ENCODE assay signal across 19 cellular contexts in genomic region chr20:59039233-59039632, GRCh38. TPM values are rescaled to one million over a fixed set of nuclear protein-coding genes. Genes with fewer than 3 reads are reported as not detected.
A peak's percentile ranks its signal among the peaks of the same experiment; 100 is the strongest.
DNase-seq lines count a peak whose midpoint lies in the region; ATAC-seq and TF ChIP-seq lines count a peak whose summit lies in the region.
"Had no signal": no experiment of that assay in that cellular context is flagged by ENCODE, and none has a peak within 500 bp of the region (broad histone marks: within the 10 kb centered on the region; RNA-seq: fewer than 3 reads in every experiment).

No MANE protein-coding gene starts in this region.

- TF ChIP-seq CTCF in AG10803 (conservative IDR thresholded peaks at IDR 0.05; ENCODE audit: low read length) (no peak), VCaP (conservative IDR thresholded peaks at IDR 0.05) (no peak)

- H3K4ac ChIP-seq in mesendoderm (ENCODE audit: low read depth, low read length) = no peak overlapping the region

- no peak overlapping the region for H3K23ac ChIP-seq in mesendoderm (ENCODE audit: low read length)

- H2AK5ac ChIP-seq in mesendoderm (ENCODE audit: low read length) = no peak overlapping the region

- H3K4me2 ChIP-seq in mesendoderm (ENCODE audit: low read length) = no peak overlapping the region

- no peak overlapping the region for H3K9ac ChIP-seq in endocrine pancreas (ENCODE audit: control insufficient read depth, insufficient read depth, low read length)
- H3K9ac ChIP-seq in mesendoderm (ENCODE audit: low read length) = no peak overlapping the region

- H3K36me3 ChIP-seq in CD8-positive, alpha-beta memory T cell (ENCODE audit: insufficient read depth, low read length) = peaks cover 33% of the 10 kb centered on the region
- H3K36me3 ChIP-seq in endocrine pancreas (ENCODE audit: control insufficient read depth, insufficient read depth, low read length) (peaks cover 3% of the 10 kb centered on the region), mesendoderm (ENCODE audit: control insufficient read depth, insufficient read depth, low read length) (peaks cover 4% of the 10 kb centered on the region)

- no peak for ATAC-seq in GM18870 (IDR thresholded peaks at IDR 0.05; ENCODE audit: unreplicated experiment)
- no peak for ATAC-seq in GM18505 (IDR thresholded peaks at IDR 0.05; ENCODE audit: unreplicated experiment)
- ATAC-seq: left lung; stimulated activated memory B cell treated with anti-CD40 and anti-IgM and Interleukin-4, amounts not matched to agents 10 μg/mL and 1 μg/mL and 100 μg/mL, for 72 hours had no signal

- peak; percentile 40 for DNase-seq in AG10803 (ENCODE audit: low read depth)
- DNase-seq in CD8-positive, alpha-beta memory T cell = no peak
- DNase-seq in mesendoderm = no peak
- no peak for DNase-seq in kidney tubule cell (ENCODE audit: low spot score)
- DNase-seq: activated effector memory CD4-positive, alpha-beta T cell treated with anti-CD3 and anti-CD28 coated beads, Interleukin-2, amount 50 U/mL, for 16 hours; CD4-positive, alpha-beta memory T cell; central memory CD4-positive, alpha-beta T cell; left lung; NCI-H1092 treated with DMSO at 0.1 percent for 48 hours; NCI-H2227 treated with DMSO at 0.1 percent for 48 hours; stimulated activated CD4-positive, alpha-beta T cell treated with anti-CD3 and anti-CD28 coated beads, Interleukin-2, amount 100 ng/mL, for 48 hours; SW 1271 had no signal

- peaks cover 23% of the 10 kb centered on the region for H3K79me2 ChIP-seq in mesendoderm (ENCODE audit: control insufficient read depth, insufficient read depth, low read length)

- H3K27me3 ChIP-seq in CD8-positive, alpha-beta memory T cell (ENCODE audit: insufficient read depth, low read length, poor library complexity, severe bottlenecking) = no peaks in the 10 kb centered on the region
- H3K27me3 ChIP-seq in endocrine pancreas (ENCODE audit: control insufficient read depth, insufficient read depth, low read length) = no peaks in the 10 kb centered on the region
- no peaks in the 10 kb centered on the region for H3K27me3 ChIP-seq in mesendoderm (ENCODE audit: insufficient read depth, low read length, poor library complexity)
- H3K27me3 ChIP-seq: left lung had no signal

- H3K27ac Mint-ChIP-seq in CD8-positive, alpha-beta memory T cell = peak overlapping the region in 2 of 8 donors; percentile 23 to 97
- H3K27ac Mint-ChIP-seq: nephron; stimulated activated memory B cell treated with anti-CD40 and anti-IgM and Interleukin-4, amounts not matched to agents 10 μg/mL and 1 μg/mL and 100 μg/mL, for 72 hours had no signal

- H3K56ac ChIP-seq in mesendoderm (ENCODE audit: low read length) = no peak overlapping the region

- peaks cover 14 to 61% (median 14%) of the 10 kb centered on the region in 3 donors for H3K36me3 Mint-ChIP-seq in CD8-positive, alpha-beta memory T cell

- H2BK5ac ChIP-seq in mesendoderm (ENCODE audit: low read length) = no peak overlapping the region

- TF ChIP-seq POLR2A in GM18505 (IDR thresholded peaks at IDR 0.05; ENCODE audit: borderline replicate concordance, extremely low read depth, insufficient read depth, insufficient read length) = no peak

- no peak overlapping the region for H2BK120ac ChIP-seq in mesendoderm (ENCODE audit: low read depth, low read length)

- H3K4me1 ChIP-seq in CD8-positive, alpha-beta memory T cell (ENCODE audit: insufficient read depth, low read length) = peaks cover 42% of the 10 kb centered on the region
- H3K4me1 ChIP-seq in endocrine pancreas (ENCODE audit: control insufficient read depth, insufficient read depth, low read length) (peaks cover 6% of the 10 kb centered on the region), mesendoderm (ENCODE audit: control insufficient read depth, low read depth, low read length) (peaks cover 5% of the 10 kb centered on the region)

- no peaks in the 10 kb centered on the region for H3K27me3 Mint-ChIP-seq in CD8-positive, alpha-beta memory T cell
- H3K27me3 Mint-ChIP-seq: CD4-positive, alpha-beta memory T cell; stimulated activated memory B cell treated with anti-CD40 and anti-IgM and Interleukin-4, amounts not matched to agents 10 μg/mL and 1 μg/mL and 100 μg/mL, for 72 hours had no signal

- peak overlapping the region in 4 of 7 donors; percentile 6 to 56 (median 31) for H3K4me3 Mint-ChIP-seq in CD8-positive, alpha-beta memory T cell

- H3K4me1 Mint-ChIP-seq in CD8-positive, alpha-beta memory T cell = peaks cover 45 to 54% (median 54%) of the 10 kb centered on the region in 3 donors

- CTCF ChIA-PET in CD8-positive, alpha-beta memory T cell (lab: Charles Lee) = no interaction called here

- peaks cover 6% of the 10 kb centered on the region for H3K79me1 ChIP-seq in mesendoderm (ENCODE audit: low read length)

- POLR2A ChIA-PET in CD8-positive, alpha-beta memory T cell (lab: Charles Lee) = no interaction called here

- WGBS in mesendoderm (ENCODE audit: extremely low coverage, insufficient coverage, low lambda C conversion rate) = no CpG with 5 or more reads among the region's 1 CpG

- H4K5ac ChIP-seq in mesendoderm (ENCODE audit: low read length) = no peak overlapping the region

- H4K8ac ChIP-seq in mesendoderm (ENCODE audit: low read depth, low read length) = no peak overlapping the region

- no peak overlapping the region for H3K4me3 ChIP-seq in AG10803 (ENCODE audit: low read length)
- no peak overlapping the region for H3K4me3 ChIP-seq in CD8-positive, alpha-beta memory T cell (ENCODE audit: low read length)
- H3K4me3 ChIP-seq in endocrine pancreas (ENCODE audit: control insufficient read depth, insufficient read depth, low read length) = peak overlapping the region; percentile 9
- H3K4me3 ChIP-seq in mesendoderm (ENCODE audit: low read length) = no peak overlapping the region
- H3K4me3 ChIP-seq: left lung had no signal

- H3K9me3 Mint-ChIP-seq in CD8-positive, alpha-beta memory T cell = no peaks in the 10 kb centered on the region
- H3K9me3 Mint-ChIP-seq: CD4-positive, alpha-beta memory T cell; nephron; stimulated activated memory B cell treated with anti-CD40 and anti-IgM and Interleukin-4, amounts not matched to agents 10 μg/mL and 1 μg/mL and 100 μg/mL, for 72 hours had no signal

- no peak overlapping the region for H3K18ac ChIP-seq in mesendoderm (ENCODE audit: low read length)

- no peak overlapping the region for H3K27ac ChIP-seq in CD8-positive, alpha-beta memory T cell (ENCODE audit: low read depth, low read length)
- H3K27ac ChIP-seq in VCaP (peak overlapping the region; percentile 25; the same call in 1 of the 2 replicates), mesendoderm (ENCODE audit: low read depth, low read length) (no peak overlapping the region)
- H3K27ac ChIP-seq: left lung had no signal

- no peaks in the 10 kb centered on the region for H3K9me3 ChIP-seq in CD8-positive, alpha-beta memory T cell (ENCODE audit: low read length)
- no peaks in the 10 kb centered on the region for H3K9me3 ChIP-seq in endocrine pancreas (ENCODE audit: control insufficient read depth, low read length)
- H3K9me3 ChIP-seq: left lung had no signal

- H2BK15ac ChIP-seq in mesendoderm (replicated peaks; ENCODE audit: low read depth) = no peak overlapping the region

RNA-seq across cellular contexts. Expression of gene PRELID3B, which starts 3.4 kb away (rescaled TPM):
- 100 to 1,000 TPM; 127 to 141 TPM for total RNA-seq in CD8-positive, alpha-beta memory T cell
- 33.8 TPM for polyA plus RNA-seq in CD8-positive, alpha-beta memory T cell
- 23.0 TPM for polyA plus RNA-seq in mesendoderm (2013, experiment 1 of 2)
- 24.1 TPM for polyA plus RNA-seq in mesendoderm (2013, experiment 2 of 2)

RNA-seq across cellular contexts. Expression of gene ATP5F1E, which starts 7.1 kb away (rescaled TPM):
- total RNA-seq in CD8-positive, alpha-beta memory T cell = 100 to 1,000 TPM in 1 of 2 experiments, 10 to 100 TPM in 1; 98.1 to 102 TPM
- 95.0 TPM for polyA plus RNA-seq in CD8-positive, alpha-beta memory T cell
- 61.1 TPM for polyA plus RNA-seq in mesendoderm (2013, experiment 1 of 2)
- 59.6 TPM for polyA plus RNA-seq in mesendoderm (2013, experiment 2 of 2)

RNA-seq across cellular contexts. Expression of gene TUBB1, which starts 20.0 kb away (rescaled TPM):
- not detected for total RNA-seq in CD8-positive, alpha-beta memory T cell
- polyA plus RNA-seq in CD8-positive, alpha-beta memory T cell = 0.10 TPM
- polyA plus RNA-seq in mesendoderm (2013, experiment 1 of 2) = not detected
- polyA plus RNA-seq in mesendoderm (2013, experiment 2 of 2) = not detected
- total RNA-seq: CD4-positive, alpha-beta memory T cell; epithelial cell of proximal tubule had no signal
- polyA plus RNA-seq: CD4-positive, alpha-beta memory T cell had no signal

RNA-seq across cellular contexts. Expression of gene CTSZ, which starts 32.2 kb away (rescaled TPM):
- total RNA-seq in CD8-positive, alpha-beta memory T cell = 10 to 100 TPM; 35.3 to 36.0 TPM
- polyA plus RNA-seq in CD8-positive, alpha-beta memory T cell = 1.5 TPM
- polyA plus RNA-seq in mesendoderm (2013, experiment 1 of 2) = 21.7 TPM
- polyA plus RNA-seq in mesendoderm (2013, experiment 2 of 2) = 22.0 TPM

RNA-seq across cellular contexts. Expression of gene NELFCD, which starts 58.2 kb away (rescaled TPM):
- total RNA-seq in CD8-positive, alpha-beta memory T cell = 100 to 1,000 TPM; 101 to 108 TPM
- 78.1 TPM for polyA plus RNA-seq in CD8-positive, alpha-beta memory T cell
- polyA plus RNA-seq in mesendoderm (2013, experiment 1 of 2) = 54.9 TPM
- polyA plus RNA-seq in mesendoderm (2013, experiment 2 of 2) = 53.5 TPM
